Comparison of ENCODE assay signal across 11 cellular contexts in genomic region chr7:130940326-130940725, GRCh38.
DNase-seq lines count a peak whose midpoint lies in the region; ATAC-seq, FAIRE-seq and TF ChIP-seq lines count a peak whose summit lies in the region.
"Had no signal": no experiment of that assay in that cellular context is flagged by ENCODE, and none has a peak within 500 bp of the region (broad histone marks: within the 10 kb centered on the region; RNA-seq: fewer than 3 reads in every experiment).

No MANE protein-coding gene starts in this region.

- TF ChIP-seq CTCF in keratinocyte (optimal IDR thresholded peaks at IDR 0.05 in 1 of 3, IDR thresholded peaks at IDR 0.05 in 1 of 3, conservative IDR thresholded peaks at IDR 0.05 in 1 of 3; ENCODE audit: extremely low read depth in 1 of 3, insufficient read depth in 2 of 3, low read length in 3 of 3) (no peak), suprapubic skin (IDR thresholded peaks at IDR 0.05) (no peak)

- no peak for TF ChIP-seq EP300 in suprapubic skin (IDR thresholded peaks at IDR 0.05)

- H3K9me3 ChIP-seq in keratinocyte (ENCODE audit: control insufficient read depth, low read depth, low read length) (no peaks in the 10 kb centered on the region), suprapubic skin (no peaks in the 10 kb centered on the region)

- no peaks in the 10 kb centered on the region for H3K9me3 Mint-ChIP-seq in activated T-cell treated with anti-CD3 and anti-CD28 coated beads, Interleukin-2, amount 50 U/mL, for 24 hours
- H3K9me3 Mint-ChIP-seq in activated naive CD8-positive, alpha-beta T cell treated with anti-CD3 and anti-CD28 coated beads for 36 hours, result no peaks in the 10 kb centered on the region

- no peaks in the 10 kb centered on the region for H3K9me1 ChIP-seq in keratinocyte (ENCODE audit: control insufficient read depth, extremely low read depth, insufficient read depth, low read length)

- H2AFZ ChIP-seq in keratinocyte (ENCODE audit: control insufficient read depth, low read length), result no peak overlapping the region

- TF ChIP-seq POLR2A in suprapubic skin (IDR thresholded peaks at IDR 0.05), result no peak

- peak overlapping the region; percentile 37 to 67 (median 64) for H3K4me3 ChIP-seq in keratinocyte (ENCODE audit: control insufficient read depth in 2 of 3, extremely low read depth in 1 of 3, insufficient read depth in 2 of 3, low read depth in 1 of 3, low read length in 3 of 3)
- H3K4me3 ChIP-seq in suprapubic skin, result peak overlapping the region; percentile 41

- H3K36me3 ChIP-seq in keratinocyte (ENCODE audit: control insufficient read depth in 2 of 2, extremely low read depth in 1 of 2, insufficient read depth in 2 of 2, low read length in 2 of 2), result peaks cover 0 to 16% of the 10 kb centered on the region in 2 experiments
- H3K36me3 ChIP-seq in suprapubic skin, result peaks cover 9% of the 10 kb centered on the region

- ATAC-seq in GM19455 (IDR thresholded peaks at IDR 0.05; ENCODE audit: unreplicated experiment), result no peak
- no peak for ATAC-seq in GM18502 (IDR thresholded peaks at IDR 0.05; ENCODE audit: poor library complexity, unreplicated experiment)

- H3K27ac Mint-ChIP-seq in activated T-cell treated with anti-CD3 and anti-CD28 coated beads, Interleukin-2, amount 50 U/mL, for 24 hours, result peak overlapping the region; percentile 89
- H3K27ac Mint-ChIP-seq in activated naive CD8-positive, alpha-beta T cell treated with anti-CD3 and anti-CD28 coated beads for 36 hours, result peak overlapping the region; percentile 75

- H3K27me3 ChIP-seq in keratinocyte (ENCODE audit: control insufficient read depth, extremely low read depth, insufficient read depth, low read length), result no peaks in the 10 kb centered on the region
- H3K27me3 ChIP-seq in suprapubic skin, result no peaks in the 10 kb centered on the region

- WGBS in suprapubic skin, result 59% methylated on average over 2 of the region's 2 CpGs

- dilution Hi-C loops in keratinocyte (cut with MboI; ENCODE audit: extremely low pct_ligation_motif_present, low sequenced_read_pairs), result no loop called here

- H3K9ac ChIP-seq in keratinocyte (ENCODE audit: control insufficient read depth, extremely low read depth, insufficient read depth, low read length), result peak overlapping the region; percentile 81

- H3K27me3 Mint-ChIP-seq in activated T-cell treated with anti-CD3 and anti-CD28 coated beads, Interleukin-2, amount 50 U/mL, for 24 hours, result no peaks in the 10 kb centered on the region
- no peaks in the 10 kb centered on the region for H3K27me3 Mint-ChIP-seq in activated naive CD8-positive, alpha-beta T cell treated with anti-CD3 and anti-CD28 coated beads for 36 hours

- peak overlapping the region; percentile 91 for H3K4me2 ChIP-seq in keratinocyte (ENCODE audit: control insufficient read depth, extremely low read depth, insufficient read depth, low read depth, low read length)

- H4K20me1 ChIP-seq in keratinocyte (ENCODE audit: control insufficient read depth, extremely low read depth, insufficient read depth, low read length), result no peaks in the 10 kb centered on the region

- no peak for FAIRE-seq in keratinocyte (lab: Jason Lieb, UNC)

- H3K27ac ChIP-seq in keratinocyte (ENCODE audit: control insufficient read depth, insufficient read depth, low read length) (peak overlapping the region; percentile 87), suprapubic skin (peak overlapping the region; percentile 85)
- H3K27ac ChIP-seq: C4-2B had no signal

- H3K36me3 Mint-ChIP-seq in activated T-cell treated with anti-CD3 and anti-CD28 coated beads, Interleukin-2, amount 50 U/mL, for 24 hours (ENCODE audit: low read depth), result peaks cover 98% of the 10 kb centered on the region
- peaks cover 81% of the 10 kb centered on the region for H3K36me3 Mint-ChIP-seq in activated naive CD8-positive, alpha-beta T cell treated with anti-CD3 and anti-CD28 coated beads for 36 hours

- no peak for DNase-seq in activated T-cell treated with anti-CD3 and anti-CD28 coated beads, Interleukin-2, amount 50 U/mL, for 24 hours
- no peak for DNase-seq in activated T-cell treated with anti-CD3 and anti-CD28 coated beads, Interleukin-2, amount 50 U/mL, for 48 hours
- DNase-seq in activated naive CD8-positive, alpha-beta T cell treated with anti-CD3 and anti-CD28 coated beads for 36 hours, result no peak
- DNase-seq in keratinocyte (ENCODE audit: low read depth, low spot score) (no peak), suprapubic skin (ENCODE audit: low spot score in 2 of 2) (no peak)
- DNase-seq in stimulated activated CD4-positive, alpha-beta T cell treated with anti-CD3 and anti-CD28 coated beads, Interleukin-4, amount 100 ng/mL, for 24 hours, result no peak
- DNase-seq: SHP77 treated with DMSO at 0.1 percent for 48 hours; stimulated activated CD4-positive, alpha-beta T cell treated with anti-CD3 and anti-CD28 coated beads, Interleukin-2, amount 100 ng/mL, for 48 hours had no signal

- peaks cover 89% of the 10 kb centered on the region for H3K4me1 Mint-ChIP-seq in activated T-cell treated with anti-CD3 and anti-CD28 coated beads, Interleukin-2, amount 50 U/mL, for 24 hours (ENCODE audit: low read depth)
- peaks cover 83% of the 10 kb centered on the region for H3K4me1 Mint-ChIP-seq in activated naive CD8-positive, alpha-beta T cell treated with anti-CD3 and anti-CD28 coated beads for 36 hours

- H3K79me2 ChIP-seq in keratinocyte (ENCODE audit: control insufficient read depth, insufficient read depth, low read length), result peaks cover 89% of the 10 kb centered on the region

- peak overlapping the region; percentile 74 for H3K4me3 Mint-ChIP-seq in activated T-cell treated with anti-CD3 and anti-CD28 coated beads, Interleukin-2, amount 50 U/mL, for 24 hours
- H3K4me3 Mint-ChIP-seq in activated naive CD8-positive, alpha-beta T cell treated with anti-CD3 and anti-CD28 coated beads for 36 hours, result peak overlapping the region; percentile 52

- H3K4me1 ChIP-seq in keratinocyte (ENCODE audit: control insufficient read depth, extremely low read depth, insufficient read depth, low read length), result peaks cover 17% of the 10 kb centered on the region
- H3K4me1 ChIP-seq in suprapubic skin, result peaks cover 56% of the 10 kb centered on the region
